In the genomic region with DNA sequence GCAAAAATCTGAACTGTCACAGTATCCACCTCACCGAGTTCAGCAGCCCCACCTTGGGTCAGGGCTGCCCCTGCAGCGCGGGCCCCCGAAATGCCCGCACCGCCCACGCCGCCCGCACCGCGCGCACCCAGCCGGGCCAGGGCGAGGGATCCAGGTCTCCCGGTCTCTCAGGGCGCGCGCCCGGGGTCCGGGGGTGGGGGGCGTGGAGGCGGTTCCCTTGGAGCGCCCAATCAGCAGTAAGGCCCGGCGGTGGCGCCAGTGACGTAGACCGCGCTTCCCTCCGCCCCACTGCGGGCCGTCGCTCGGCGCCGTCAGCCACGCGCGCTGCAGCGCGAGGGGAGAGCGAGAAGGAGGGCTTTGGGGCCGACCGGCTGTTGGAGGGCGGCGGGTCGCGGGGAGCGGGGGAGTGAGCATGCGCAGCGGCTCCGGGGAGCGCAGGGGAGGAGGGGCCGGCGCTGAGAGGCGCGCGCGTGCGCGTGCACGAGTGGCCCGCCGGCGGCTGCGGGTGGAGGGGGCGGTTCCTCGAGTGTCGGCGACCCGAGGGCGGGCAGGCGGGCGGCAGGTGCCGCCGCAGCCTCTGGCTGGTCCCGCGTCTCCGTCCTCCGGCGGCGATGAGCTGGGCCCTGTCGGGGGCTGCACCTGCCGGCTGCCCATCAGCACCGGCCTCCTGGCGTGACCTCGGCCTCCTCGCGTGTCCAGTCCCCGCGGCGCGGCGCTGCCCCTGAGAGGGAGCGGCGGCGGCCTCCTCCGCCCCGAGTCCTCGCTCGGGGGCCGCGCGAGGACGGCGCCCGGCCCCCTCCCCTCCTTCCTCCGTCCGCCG, we compare ENCODE assay signal across 8 cellular contexts.
DNase-seq lines count a peak whose midpoint lies in the region; ATAC-seq and TF ChIP-seq lines count a peak whose summit lies in the region.

A gene with protein sequence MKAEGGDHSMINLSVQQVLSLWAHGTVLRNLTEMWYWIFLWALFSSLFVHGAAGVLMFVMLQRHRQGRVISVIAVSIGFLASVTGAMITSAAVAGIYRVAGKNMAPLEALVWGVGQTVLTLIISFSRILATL (plus strand): TSS at position 521 of the 820 bp plus-strand sequence. CDS start 529 bp downstream, outside the sequence.

- DNase-seq in DMS53 (lab: John Stamatoyannopoulos, UW) = peak; percentile 98
- peak; percentile 84 for DNase-seq in OCI-M1 (lab: John Stamatoyannopoulos, UW)
- DNase-seq in activated T-cell treated with anti-CD3 and anti-CD28 coated beads, Interleukin-2, amount 50 U/mL, for 1 hour = peak; percentile 99
- peak; percentile 88 to 91 for DNase-seq in erythroblast (lab: John Stamatoyannopoulos, UW)
- peak; percentile 95 to 96 for DNase-seq in stimulated activated CD8-positive, alpha-beta memory T cell treated with anti-CD3 and anti-CD28 coated beads, Interleukin-7, amount 100 ng/mL, for 1 hour (ENCODE audit: low read depth in 2 of 2)

- ATAC-seq in GM21717 (IDR thresholded peaks at IDR 0.05; ENCODE audit: unreplicated experiment) = peak; percentile 95

- H3K27ac ChIP-seq in muscle layer of colon (ENCODE audit: low read depth, low read length) = peak within 1 kb of the TSS; percentile 79

- peak within 1 kb of the TSS; percentile 66 to 96 for H3K4me3 ChIP-seq in muscle layer of colon (ENCODE audit: low read depth in 1 of 2, low read length in 2 of 2)

- no peaks in the 10 kb centered on the region for H3K36me3 ChIP-seq in muscle layer of colon (ENCODE audit: insufficient read depth, low read length)

- H3K27me3 ChIP-seq in muscle layer of colon (ENCODE audit: control insufficient read depth in 1 of 2, insufficient read depth in 2 of 2, low read length in 2 of 2) = no peaks in the 10 kb centered on the region

- peak within 1 kb of the TSS; percentile 62 for H3K9ac ChIP-seq in muscle layer of colon (ENCODE audit: low read length)

- H3K9me3 ChIP-seq in muscle layer of colon (ENCODE audit: low read length) = no peaks in the 10 kb centered on the region

- 0 out of 2 replicates have a peak, but pooled peaks have one; percentile 18 for TF ChIP-seq EP300 in Ishikawa (IDR thresholded peaks at IDR 0.05; ENCODE audit: borderline replicate concordance)

- H3K4me1 ChIP-seq in muscle layer of colon (ENCODE audit: insufficient read depth, low read length) = peaks cover 10% of the 10 kb centered on the region

- no peak for TF ChIP-seq POLR2A in erythroblast (IDR thresholded peaks at IDR 0.05; ENCODE audit: low read length)

- TF ChIP-seq RAD21 in Ishikawa (IDR thresholded peaks at IDR 0.05; ENCODE audit: low read depth) = no peak

TF ChIP-seq in Ishikawa, 13 proteins besides CTCF, POLR2A, EP300 and RAD21:
- TF ChIP-seq NFIC (IDR thresholded peaks at IDR 0.05) (no peak), EGR1 (IDR thresholded peaks at IDR 0.05) (peak; percentile 98), TAF1 (IDR thresholded peaks at IDR 0.05; ENCODE audit: low read depth) (peak; percentile 62), CEBPB (IDR thresholded peaks at IDR 0.05) (no peak), TCF12 (IDR thresholded peaks at IDR 0.05; ENCODE audit: low read depth) (peak; percentile 38; the same call in 1 of the 2 replicates), CREB1 (IDR thresholded peaks at IDR 0.05; ENCODE audit: low read depth) (peak; percentile 68), ZBTB7A (IDR thresholded peaks at IDR 0.05; ENCODE audit: low read depth) (peak; percentile 79), FOXM1 (IDR thresholded peaks at IDR 0.05; ENCODE audit: borderline replicate concordance, low read depth) (no peak), TEAD4 (IDR thresholded peaks at IDR 0.05) (no peak), YY1 (IDR thresholded peaks at IDR 0.05; ENCODE audit: low read depth) (0 out of 2 replicates have a peak, but pooled peaks have one; percentile 34)
- TF ChIP-seq, protein P1, sequence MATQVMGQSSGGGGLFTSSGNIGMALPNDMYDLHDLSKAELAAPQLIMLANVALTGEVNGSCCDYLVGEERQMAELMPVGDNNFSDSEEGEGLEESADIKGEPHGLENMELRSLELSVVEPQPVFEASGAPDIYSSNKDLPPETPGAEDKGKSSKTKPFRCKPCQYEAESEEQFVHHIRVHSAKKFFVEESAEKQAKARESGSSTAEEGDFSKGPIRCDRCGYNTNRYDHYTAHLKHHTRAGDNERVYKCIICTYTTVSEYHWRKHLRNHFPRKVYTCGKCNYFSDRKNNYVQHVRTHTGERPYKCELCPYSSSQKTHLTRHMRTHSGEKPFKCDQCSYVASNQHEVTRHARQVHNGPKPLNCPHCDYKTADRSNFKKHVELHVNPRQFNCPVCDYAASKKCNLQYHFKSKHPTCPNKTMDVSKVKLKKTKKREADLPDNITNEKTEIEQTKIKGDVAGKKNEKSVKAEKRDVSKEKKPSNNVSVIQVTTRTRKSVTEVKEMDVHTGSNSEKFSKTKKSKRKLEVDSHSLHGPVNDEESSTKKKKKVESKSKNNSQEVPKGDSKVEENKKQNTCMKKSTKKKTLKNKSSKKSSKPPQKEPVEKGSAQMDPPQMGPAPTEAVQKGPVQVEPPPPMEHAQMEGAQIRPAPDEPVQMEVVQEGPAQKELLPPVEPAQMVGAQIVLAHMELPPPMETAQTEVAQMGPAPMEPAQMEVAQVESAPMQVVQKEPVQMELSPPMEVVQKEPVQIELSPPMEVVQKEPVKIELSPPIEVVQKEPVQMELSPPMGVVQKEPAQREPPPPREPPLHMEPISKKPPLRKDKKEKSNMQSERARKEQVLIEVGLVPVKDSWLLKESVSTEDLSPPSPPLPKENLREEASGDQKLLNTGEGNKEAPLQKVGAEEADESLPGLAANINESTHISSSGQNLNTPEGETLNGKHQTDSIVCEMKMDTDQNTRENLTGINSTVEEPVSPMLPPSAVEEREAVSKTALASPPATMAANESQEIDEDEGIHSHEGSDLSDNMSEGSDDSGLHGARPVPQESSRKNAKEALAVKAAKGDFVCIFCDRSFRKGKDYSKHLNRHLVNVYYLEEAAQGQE (IDR thresholded peaks at IDR 0.05; ENCODE audit: low read depth) = peak; percentile 31; the same call in 1 of the 2 replicates
- TF ChIP-seq, protein P2, sequence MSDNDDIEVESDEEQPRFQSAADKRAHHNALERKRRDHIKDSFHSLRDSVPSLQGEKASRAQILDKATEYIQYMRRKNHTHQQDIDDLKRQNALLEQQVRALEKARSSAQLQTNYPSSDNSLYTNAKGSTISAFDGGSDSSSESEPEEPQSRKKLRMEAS (IDR thresholded peaks at IDR 0.05) = peak; percentile 92
- TF ChIP-seq, protein P3, sequence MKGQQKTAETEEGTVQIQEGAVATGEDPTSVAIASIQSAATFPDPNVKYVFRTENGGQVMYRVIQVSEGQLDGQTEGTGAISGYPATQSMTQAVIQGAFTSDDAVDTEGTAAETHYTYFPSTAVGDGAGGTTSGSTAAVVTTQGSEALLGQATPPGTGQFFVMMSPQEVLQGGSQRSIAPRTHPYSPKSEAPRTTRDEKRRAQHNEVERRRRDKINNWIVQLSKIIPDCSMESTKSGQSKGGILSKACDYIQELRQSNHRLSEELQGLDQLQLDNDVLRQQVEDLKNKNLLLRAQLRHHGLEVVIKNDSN (IDR thresholded peaks at IDR 0.05) = no peak

Comparison
In these comparisons a context has a peak if more than half of its experiments do, and no peak if none do; other contexts are left out.
1. Peak in every context shown above with its lines: DNase-seq, ATAC-seq, H3K4me3 ChIP-seq and H3K27ac ChIP-seq.